9 cellular contexts compared by ENCODE assay signal in the genomic region with DNA sequence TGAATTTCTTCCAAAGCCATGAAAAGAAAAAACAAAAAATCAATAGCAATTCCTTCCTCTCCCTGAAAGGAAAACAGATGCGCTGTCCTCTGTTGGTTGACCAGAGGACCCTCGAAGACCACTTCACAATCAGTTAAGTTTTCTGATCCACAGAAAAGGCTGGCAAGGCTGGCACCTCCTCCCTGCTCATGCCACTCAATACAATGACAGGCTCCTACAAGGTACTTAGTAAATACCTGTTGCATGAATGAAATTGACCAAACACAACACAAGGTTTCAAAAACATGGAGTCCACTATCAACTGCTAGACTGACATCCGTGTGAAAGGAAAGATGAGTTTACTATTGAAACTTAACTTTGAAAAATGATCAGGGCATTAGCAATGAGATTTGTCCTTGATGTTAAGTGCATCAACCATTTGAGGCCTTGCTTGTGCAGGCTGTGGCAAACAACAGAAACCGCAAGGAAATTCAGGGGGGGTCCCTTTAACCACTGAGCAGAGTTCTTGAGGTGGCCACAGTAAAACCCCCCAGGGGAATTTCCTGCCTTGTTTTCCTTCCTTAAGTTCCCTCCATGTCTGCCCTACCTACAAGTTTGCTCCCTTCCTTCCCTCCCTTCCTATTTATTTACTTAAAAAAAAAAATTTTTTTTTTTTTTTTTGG. TPM values are rescaled to one million over a fixed set of nuclear protein-coding genes. Genes with fewer than 3 reads are reported as not detected.
DNase-seq lines count a peak whose midpoint lies in the region; ATAC-seq and TF ChIP-seq lines count a peak whose summit lies in the region.
"Had no signal": no experiment of that assay in that cellular context is flagged by ENCODE, and none has a peak within 500 bp of the region (broad histone marks: within the 10 kb centered on the region; RNA-seq: fewer than 3 reads in every experiment).

No MANE protein-coding gene starts in this region.

- peak overlapping the region; percentile 83 for H3K4me2 ChIP-seq in KMS-11

- WGBS in endodermal cell (ENCODE audit: insufficient coverage in 1 of 2, insufficient read length in 1 of 2), 2 experiments: 90 to 94% methylated on average over 2 to 4 of the region's 4 CpGs

- H3K79me2 ChIP-seq in KMS-11 (ENCODE audit: insufficient read depth, low read depth): no peaks in the 10 kb centered on the region

- no peaks in the 10 kb centered on the region for H3K27me3 ChIP-seq in KMS-11 (ENCODE audit: insufficient read depth, low read depth)
- no peaks in the 10 kb centered on the region for H3K27me3 ChIP-seq in endodermal cell (ENCODE audit: control insufficient read depth, insufficient read depth, low read length, poor library complexity, severe bottlenecking)

- peaks cover 45% of the 10 kb centered on the region for H3K4me1 Mint-ChIP-seq in activated naive CD8-positive, alpha-beta T cell treated with anti-CD3 and anti-CD28 coated beads, Interleukin-2, amount 10 ng/mL, durations not matched to agents 7 days and 5 days
- H3K4me1 Mint-ChIP-seq in nephron progenitor cell (no peaks in the 10 kb centered on the region), endodermal cell (no peaks in the 10 kb centered on the region)

- H3K36me3 Mint-ChIP-seq in activated naive CD8-positive, alpha-beta T cell treated with anti-CD3 and anti-CD28 coated beads, Interleukin-2, amount 10 ng/mL, durations not matched to agents 7 days and 5 days: peaks cover 44% of the 10 kb centered on the region
- no peaks in the 10 kb centered on the region for H3K36me3 Mint-ChIP-seq in nephron progenitor cell (ENCODE audit: low read depth)
- H3K36me3 Mint-ChIP-seq in endodermal cell (ENCODE audit: low read depth): no peaks in the 10 kb centered on the region
- H3K36me3 Mint-ChIP-seq: IgD-negative memory B cell had no signal

- H3K4me3 ChIP-seq in KMS-11 (IDR thresholded peaks at IDR 0.05; ENCODE audit: insufficient read depth, low read depth, low read length) (no peak overlapping the region), endodermal cell (ENCODE audit: low read length) (no peak overlapping the region)

- no peaks in the 10 kb centered on the region for H3K36me3 ChIP-seq in KMS-11 (ENCODE audit: insufficient read depth)
- H3K36me3 ChIP-seq in endodermal cell (ENCODE audit: control insufficient read depth, insufficient read depth, low read length): no peaks in the 10 kb centered on the region

- H3K27ac Mint-ChIP-seq in activated naive CD8-positive, alpha-beta T cell treated with anti-CD3 and anti-CD28 coated beads, Interleukin-2, amount 10 ng/mL, durations not matched to agents 7 days and 5 days: peak overlapping the region; percentile 87
- no peak overlapping the region for H3K27ac Mint-ChIP-seq in nephron progenitor cell
- H3K27ac Mint-ChIP-seq in endodermal cell: no peak overlapping the region

- 0 out of 2 replicates have a peak overlapping the region, but pooled peaks have one; percentile 9 for H2AFZ ChIP-seq in KMS-11 (ENCODE audit: low read depth)

- DNase-seq in GM19240 (ENCODE audit: insufficient read length, low spot score) (peak; percentile 25), nephron progenitor cell (no peak), NCI-H2029 treated with DMSO at 0.1 percent for 48 hours (lab: John Stamatoyannopoulos, UW) (no peak), GOT3 (lab: John Stamatoyannopoulos, UW) (no peak), endodermal cell (no peak)
- peak; percentile 68 for DNase-seq in activated naive CD8-positive, alpha-beta T cell treated with anti-CD3 and anti-CD28 coated beads, Interleukin-2, amount 10 ng/mL, durations not matched to agents 7 days and 5 days
- DNase-seq in stimulated activated CD4-positive, alpha-beta T cell treated with anti-CD3 and anti-CD28 coated beads, TNF-alpha, amount 100 ng/mL, for 24 hours (ENCODE audit: low read depth in 3 of 3): peak in 2 of 3 experiments; percentile 32 to 40

- H3K4me3 Mint-ChIP-seq in activated naive CD8-positive, alpha-beta T cell treated with anti-CD3 and anti-CD28 coated beads, Interleukin-2, amount 10 ng/mL, durations not matched to agents 7 days and 5 days: peak overlapping the region; percentile 59
- H3K4me3 Mint-ChIP-seq in nephron progenitor cell (no peak overlapping the region), endodermal cell (no peak overlapping the region)

- peak; percentile 62 for ATAC-seq in activated naive CD8-positive, alpha-beta T cell treated with anti-CD3 and anti-CD28 coated beads, Interleukin-2, amount 10 ng/mL, durations not matched to agents 7 days and 5 days (ENCODE audit: low read depth)

- H3K9me3 Mint-ChIP-seq in activated naive CD8-positive, alpha-beta T cell treated with anti-CD3 and anti-CD28 coated beads, Interleukin-2, amount 10 ng/mL, durations not matched to agents 7 days and 5 days: no peaks in the 10 kb centered on the region
- H3K9me3 Mint-ChIP-seq in nephron progenitor cell (no peaks in the 10 kb centered on the region), endodermal cell (no peaks in the 10 kb centered on the region)
- H3K9me3 Mint-ChIP-seq: IgD-negative memory B cell had no signal

- no peak for TF ChIP-seq CTCF in KMS-11 (conservative IDR thresholded peaks at IDR 0.05; ENCODE audit: low read depth, low read length)
- TF ChIP-seq CTCF in nephron progenitor cell (IDR thresholded peaks at IDR 0.05): no peak
- TF ChIP-seq CTCF in endodermal cell (conservative IDR thresholded peaks at IDR 0.05): no peak

- H3K4me1 ChIP-seq in KMS-11 (ENCODE audit: low read depth, poor library complexity, severe bottlenecking) (peaks cover 47% of the 10 kb centered on the region), endodermal cell (ENCODE audit: control insufficient read depth, insufficient read depth, low read length) (no peaks in the 10 kb centered on the region)

- POLR2A ChIA-PET in activated naive CD8-positive, alpha-beta T cell treated with anti-CD3 and anti-CD28 coated beads, Interleukin-2, amount 10 ng/mL, durations not matched to agents 7 days and 5 days (lab: Charles Lee): interaction anchor here (0.9 to 4.6 kb wide), 7 partner anchors 11 to 32 kb away, joined by 3 to 34 read pairs (median 4); partner anchors contain the start of gene CASS4

- no peaks in the 10 kb centered on the region for H3K27me3 Mint-ChIP-seq in activated naive CD8-positive, alpha-beta T cell treated with anti-CD3 and anti-CD28 coated beads, Interleukin-2, amount 10 ng/mL, durations not matched to agents 7 days and 5 days
- peaks cover 18% of the 10 kb centered on the region for H3K27me3 Mint-ChIP-seq in nephron progenitor cell (ENCODE audit: low read depth, poor library complexity)
- peaks cover 9% of the 10 kb centered on the region for H3K27me3 Mint-ChIP-seq in endodermal cell (ENCODE audit: insufficient read depth)
- H3K27me3 Mint-ChIP-seq: IgD-negative memory B cell had no signal

- H3K27ac ChIP-seq in KMS-11 (peak overlapping the region; percentile 25; the same call in 1 of the 2 replicates), endodermal cell (ENCODE audit: low read depth, low read length) (no peak overlapping the region)

- no peaks in the 10 kb centered on the region for H4K20me1 ChIP-seq in KMS-11 (ENCODE audit: insufficient read depth)

- no peaks in the 10 kb centered on the region for H3K9me3 ChIP-seq in endodermal cell (ENCODE audit: control insufficient read depth, low read length)

- no peak overlapping the region for H3K9ac ChIP-seq in KMS-11
- no peak overlapping the region for H3K9ac ChIP-seq in endodermal cell (ENCODE audit: extremely low read depth, low read length, poor library complexity, severe bottlenecking)

RNA-seq across cellular contexts. Expression of gene RTF2, which starts 27.9 kb away (rescaled TPM):
- 100 to 1,000 TPM in 1 of 2 experiments, 10 to 100 TPM in 1; 99.8 to 101 TPM for total RNA-seq in activated naive CD8-positive, alpha-beta T cell treated with anti-CD3 and anti-CD28 coated beads, Interleukin-2, amount 10 ng/mL, durations not matched to agents 7 days and 5 days
- 10 to 100 TPM; 63.0 to 65.1 TPM for total RNA-seq in endodermal cell
- polyA plus RNA-seq in endodermal cell (2013, experiment 1 of 2): 64.4 TPM
- 63.0 TPM for polyA plus RNA-seq in endodermal cell (2013, experiment 2 of 2)

RNA-seq across cellular contexts. Expression of gene CASS4, which starts 28.4 kb away (rescaled TPM):
- total RNA-seq in activated naive CD8-positive, alpha-beta T cell treated with anti-CD3 and anti-CD28 coated beads, Interleukin-2, amount 10 ng/mL, durations not matched to agents 7 days and 5 days: 10 to 100 TPM; 14.2 to 18.7 TPM
- total RNA-seq in endodermal cell: not detected
- 0.11 TPM for polyA plus RNA-seq in endodermal cell (2013, experiment 1 of 2)
- polyA plus RNA-seq in endodermal cell (2013, experiment 2 of 2): 0.12 TPM

RNA-seq across cellular contexts. Expression of gene CSTF1, which starts 48.0 kb away (rescaled TPM):
- total RNA-seq in activated naive CD8-positive, alpha-beta T cell treated with anti-CD3 and anti-CD28 coated beads, Interleukin-2, amount 10 ng/mL, durations not matched to agents 7 days and 5 days: 10 to 100 TPM; 55.7 to 58.3 TPM
- total RNA-seq in endodermal cell: 10 to 100 TPM; 47.9 to 50.1 TPM
- 45.1 TPM for polyA plus RNA-seq in endodermal cell (2013, experiment 1 of 2)
- 39.7 TPM for polyA plus RNA-seq in endodermal cell (2013, experiment 2 of 2)

RNA-seq across cellular contexts. Expression of gene AURKA, which starts 48.5 kb away (rescaled TPM):
- total RNA-seq in activated naive CD8-positive, alpha-beta T cell treated with anti-CD3 and anti-CD28 coated beads, Interleukin-2, amount 10 ng/mL, durations not matched to agents 7 days and 5 days: 10 to 100 TPM; 52.4 to 60.1 TPM
- total RNA-seq in endodermal cell: 10 to 100 TPM; 56.3 to 85.9 TPM
- polyA plus RNA-seq in endodermal cell (2013, experiment 1 of 2): 64.2 TPM
- polyA plus RNA-seq in endodermal cell (2013, experiment 2 of 2): 75.5 TPM

Comparison
In these comparisons a context has a peak if more than half of its experiments do, and no peak if none do; other contexts are left out.
1. DNase-seq: peak in GM19240 (single experiment), activated naive CD8-positive, alpha-beta T cell treated with anti-CD3 and anti-CD28 coated beads, Interleukin-2, amount 10 ng/mL, durations not matched to agents 7 days and 5 days (single experiment) and stimulated activated CD4-positive, alpha-beta T cell treated with anti-CD3 and anti-CD28 coated beads, TNF-alpha, amount 100 ng/mL, for 24 hours (2 of 3); none in nephron progenitor cell (single experiment), NCI-H2029 treated with DMSO at 0.1 percent for 48 hours (single experiment), GOT3 (single experiment) and endodermal cell (single experiment).
2. RNA of gene CASS4, which starts 28.4 kb away (total RNA-seq): 14.2 to 18.7 TPM in activated naive CD8-positive, alpha-beta T cell treated with anti-CD3 and anti-CD28 coated beads, Interleukin-2, amount 10 ng/mL, durations not matched to agents 7 days and 5 days; not detected in endodermal cell; every median in the first group is over 10 times any median in the second.